Comparison of ENCODE assay signal across 22 cellular contexts in the genomic region with DNA sequence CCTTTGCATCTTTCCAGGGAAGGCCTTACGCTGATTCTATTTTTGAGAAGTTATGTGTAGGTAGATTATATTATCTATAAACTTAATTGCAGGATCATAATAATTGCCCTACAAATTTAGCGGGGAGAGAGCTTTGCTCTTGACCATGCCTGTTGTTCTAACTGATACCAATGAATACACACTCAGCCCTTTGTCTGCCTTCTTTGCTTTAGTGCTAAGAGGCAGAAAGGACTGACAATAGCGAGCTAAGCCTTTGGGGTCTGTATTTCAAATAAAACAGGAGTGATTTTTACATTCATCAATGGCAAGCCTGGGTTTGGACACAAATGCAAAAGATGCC. TPM values are rescaled to one million over a fixed set of nuclear protein-coding genes. Genes with fewer than 3 reads are reported as not detected.
A peak's percentile ranks its signal among the peaks of the same experiment; 100 is the strongest.
DNase-seq lines count a peak whose midpoint lies in the region; ATAC-seq and TF ChIP-seq lines count a peak whose summit lies in the region.
"Had no signal": no experiment of that assay in that cellular context is flagged by ENCODE, and none has a peak within 500 bp of the region (broad histone marks: within the 10 kb centered on the region; RNA-seq: fewer than 3 reads in every experiment).

No MANE protein-coding gene starts in this region.

- H3K4me1 Mint-ChIP-seq in endodermal cell, result peaks cover 17% of the 10 kb centered on the region

- DNase-seq in NCI-H1436 (lab: John Stamatoyannopoulos, UW), result peak; percentile 5
- no peak for DNase-seq in NCI-H1436 treated with DMSO at 0.1 percent for 48 hours (lab: John Stamatoyannopoulos, UW)
- peak; percentile 3 for DNase-seq in NCI-H1092 (lab: John Stamatoyannopoulos, UW)
- no peak for DNase-seq in endodermal cell
- peak; percentile 91 for DNase-seq in pons (ENCODE audit: low spot score)
- no peak for DNase-seq in activated effector memory CD4-positive, alpha-beta T cell treated with Interleukin-2 at 50 U/mL for 16 hours
- no peak for DNase-seq in GF-D8 (lab: John Stamatoyannopoulos, UW)
- DNase-seq: 8988T; activated CD4-positive, alpha-beta memory T cell treated with anti-CD3 and anti-CD28 coated beads for 36 hours; activated T-cell treated with anti-CD3 and anti-CD28 coated beads, Interleukin-2, amount 50 U/mL, for 48 hours; body of pancreas; erythroblast; NCI-H1417 treated with DMSO at 0.1 percent for 48 hours; pancreas; SHP77; T-helper 2 cell; testis had no signal

- H3K9me3 Mint-ChIP-seq in endodermal cell, result peaks cover 3% of the 10 kb centered on the region

- H3K9me3 ChIP-seq in endodermal cell (ENCODE audit: control insufficient read depth, low read length), result peaks cover 7% of the 10 kb centered on the region
- H3K9me3 ChIP-seq: body of pancreas, gastroesophageal sphincter, pancreas, testis had no signal

- H3K4me3 Mint-ChIP-seq in endodermal cell, result peak overlapping the region; percentile 9
- H3K4me3 Mint-ChIP-seq: activated CD4-positive, alpha-beta memory T cell treated with anti-CD3 and anti-CD28 coated beads for 36 hours; WTC11 had no signal

- no peak for TF ChIP-seq CTCF in endodermal cell (conservative IDR thresholded peaks at IDR 0.05)

- peaks cover 11% of the 10 kb centered on the region for H3K4me1 ChIP-seq in endodermal cell (ENCODE audit: control insufficient read depth, insufficient read depth, low read length)
- H3K4me1 ChIP-seq: body of pancreas, pancreas had no signal

- H3K27ac Mint-ChIP-seq in endodermal cell, result no peak overlapping the region
- H3K27ac Mint-ChIP-seq: activated CD4-positive, alpha-beta memory T cell treated with anti-CD3 and anti-CD28 coated beads for 36 hours; WTC11 had no signal

- 82 to 100% methylated on average over 1 to 2 of the region's 3 CpGs for whole genome bisulfite sequencing in endodermal cell (ENCODE audit: insufficient coverage in 1 of 2, insufficient read length in 1 of 2), 2 experiments

- no peaks in the 10 kb centered on the region for H3K36me3 ChIP-seq in endodermal cell (ENCODE audit: control insufficient read depth, insufficient read depth, low read length)
- H3K36me3 ChIP-seq: gastroesophageal sphincter, pancreas had no signal

- H3K9ac ChIP-seq in endodermal cell (ENCODE audit: extremely low read depth, low read length, poor library complexity, severe bottlenecking), result peak overlapping the region; percentile 21

- H3K36me3 Mint-ChIP-seq in endodermal cell (ENCODE audit: low read depth), result no peaks in the 10 kb centered on the region
- H3K36me3 Mint-ChIP-seq: activated CD4-positive, alpha-beta memory T cell treated with anti-CD3 and anti-CD28 coated beads for 36 hours; activated naive CD4-positive, alpha-beta T cell treated with anti-CD3 and anti-CD28 coated beads, Interleukin-2, amount 50 U/mL, for 72 hours; WTC11 had no signal

- peak overlapping the region; percentile 61 for H3K27ac ChIP-seq in endodermal cell (ENCODE audit: low read depth, low read length)
- H3K27ac ChIP-seq: body of pancreas, pancreas, testis had no signal

- peak overlapping the region; percentile 41 for H3K4me3 ChIP-seq in endodermal cell (ENCODE audit: low read length)
- H3K4me3 ChIP-seq: body of pancreas, gastroesophageal sphincter, pancreas, skin epidermis, testis had no signal

- peaks cover 3% of the 10 kb centered on the region for H3K27me3 ChIP-seq in endodermal cell (ENCODE audit: control insufficient read depth, insufficient read depth, low read length, poor library complexity, severe bottlenecking)
- H3K27me3 ChIP-seq: body of pancreas, gastroesophageal sphincter, pancreas, testis had no signal

- H3K27me3 Mint-ChIP-seq in endodermal cell (ENCODE audit: insufficient read depth), result peaks cover 7% of the 10 kb centered on the region
- H3K27me3 Mint-ChIP-seq: activated CD4-positive, alpha-beta memory T cell treated with anti-CD3 and anti-CD28 coated beads for 36 hours had no signal

- ATAC-seq in HG03432 (IDR thresholded peaks at IDR 0.05; ENCODE audit: unreplicated experiment), result no peak
- ATAC-seq: body of pancreas, gastroesophageal sphincter had no signal

RNA-seq across cellular contexts. Expression of gene PPP1R21, which starts 26.0 kb away (rescaled TPM):
- 10 to 100 TPM; 26.1 to 39.0 TPM for total RNA-seq in endodermal cell
- 18.9 TPM for polyA plus RNA-seq in endodermal cell (2013, experiment 1 of 2)
- polyA plus RNA-seq in endodermal cell (2013, experiment 2 of 2), result 19.3 TPM

Comparison
In these comparisons a context has a peak if more than half of its experiments do, and no peak if none do; other contexts are left out.
1. DNase-seq: peak in NCI-H1436 (single experiment), NCI-H1092 (single experiment) and pons (single experiment); none in NCI-H1436 treated with DMSO at 0.1 percent for 48 hours (single experiment), endodermal cell (single experiment), activated effector memory CD4-positive, alpha-beta T cell treated with Interleukin-2 at 50 U/mL for 16 hours (single experiment) and GF-D8 (single experiment).